27 cellular contexts compared by ENCODE assay signal in the genomic region with DNA sequence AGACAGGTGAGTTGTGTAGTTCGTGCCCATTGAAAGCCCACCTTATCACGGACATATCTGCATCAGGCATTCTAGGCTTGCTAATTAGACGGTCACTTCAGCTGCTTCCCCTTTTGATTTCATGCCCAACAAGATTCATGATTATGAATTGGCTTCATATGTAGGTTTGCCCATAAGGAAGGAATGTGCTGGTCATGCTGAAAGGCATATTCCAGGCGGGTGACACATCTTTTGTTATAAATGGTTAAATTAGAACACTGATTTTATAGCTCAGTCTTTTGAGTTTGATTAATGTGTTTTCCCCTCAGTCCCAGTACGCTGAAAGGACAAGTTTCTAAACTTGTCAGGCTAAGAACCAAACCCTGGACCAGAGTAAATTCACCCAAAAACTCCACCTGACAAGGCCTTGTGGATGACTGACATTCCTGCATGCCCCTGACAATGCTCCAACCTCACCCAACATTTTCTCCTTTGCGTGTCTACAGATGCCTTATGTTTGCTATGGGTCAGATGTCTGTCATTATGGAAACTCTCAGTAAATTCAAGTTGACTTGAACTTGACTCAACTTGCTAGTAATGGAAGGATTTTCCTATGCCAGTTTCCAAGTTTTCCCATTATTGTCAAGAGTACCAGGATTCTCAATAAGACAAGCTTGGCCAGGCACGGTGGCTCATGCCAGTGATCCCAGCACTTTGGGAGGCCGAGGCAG.
"Had no signal": no experiment of that assay in that cellular context is flagged by ENCODE, and none has a peak within 500 bp of the region (broad histone marks: within the 10 kb centered on the region; RNA-seq: fewer than 3 reads in every experiment).

No MANE protein-coding gene starts in this region.

- H3K4me1 ChIP-seq: left lung, lower lobe of right lung, right atrium auricular region, spleen, tibial nerve had no signal

- H3K9me3 ChIP-seq: left lung, lower lobe of right lung, right atrium auricular region, spleen, tibial nerve had no signal

- H3K27ac Mint-ChIP-seq: activated CD4-positive, alpha-beta T cell treated with anti-CD3 and anti-CD28 coated beads, Interleukin-2, amount 10 ng/mL, durations not matched to agents 7 days and 5 days; activated CD8-positive, alpha-beta T cell treated with anti-CD3 and anti-CD28 coated beads for 36 hours; activated T-helper 17 cell treated with anti-CD3 and anti-CD28 coated beads, Interleukin-2, amount 50 U/mL, for 72 hours; naive thymus-derived CD8-positive, alpha-beta T cell; T-helper 1 cell treated with Interleukin-12 subunit alpha and Interleukin-12 subunit beta and Interleukin-4 antibody, amounts not matched to agents 30 μg/mL and 1 μg/mL, for 36 hours had no signal

- DNase-seq: activated CD4-positive, alpha-beta T cell treated with anti-CD3 and anti-CD28 coated beads, Interleukin-2, amount 10 ng/mL, durations not matched to agents 7 days and 5 days; activated CD4-positive, CD25-positive, alpha-beta regulatory T cell treated with anti-CD3 and anti-CD28 coated beads, Interleukin-2, amount 50 U/mL, for 72 hours; activated CD8-positive, alpha-beta T cell treated with anti-CD3 and anti-CD28 coated beads for 36 hours; activated gamma-delta T cell treated with Interleukin-2 at 50 U/mL for 16 hours; activated naive CD4-positive, alpha-beta T cell treated with anti-CD3 and anti-CD28 coated beads, Interleukin-2, amount 50 U/mL, for 16 hours; activated T-cell treated with anti-CD3 and anti-CD28 coated beads, Interleukin-2, amount 50 U/mL, for 4 hours; amniotic stem cell; central memory CD4-positive, alpha-beta T cell; dorsolateral prefrontal cortex; effector memory CD4-positive, alpha-beta T cell; left lung; lower lobe of right lung; mesenchymal stem cell; naive thymus-derived CD8-positive, alpha-beta T cell; occipital lobe; spleen; stimulated activated CD4-positive, alpha-beta T cell treated with anti-CD3 and anti-CD28 coated beads, Interleukin-2, amount 100 ng/mL, for 48 hours; stimulated activated naive CD4-positive, alpha-beta T cell treated with Interleukin-2 at 50 U/mL for 16 hours; T1000 had no signal

- H3K36me3 Mint-ChIP-seq: naive thymus-derived CD8-positive, alpha-beta T cell had no signal

- H3K27me3 Mint-ChIP-seq: activated CD4-positive, alpha-beta T cell treated with anti-CD3 and anti-CD28 coated beads, Interleukin-2, amount 10 ng/mL, durations not matched to agents 7 days and 5 days had no signal

- H3K4me1 Mint-ChIP-seq: activated CD4-positive, alpha-beta T cell treated with anti-CD3 and anti-CD28 coated beads, Interleukin-2, amount 10 ng/mL, durations not matched to agents 7 days and 5 days; activated T-helper 17 cell treated with anti-CD3 and anti-CD28 coated beads, Interleukin-2, amount 50 U/mL, for 72 hours; naive thymus-derived CD8-positive, alpha-beta T cell had no signal

- FAIRE-seq: colon, frontal cortex had no signal

- H3K4me3 Mint-ChIP-seq: activated CD4-positive, alpha-beta T cell treated with anti-CD3 and anti-CD28 coated beads, Interleukin-2, amount 10 ng/mL, durations not matched to agents 7 days and 5 days; activated CD8-positive, alpha-beta T cell treated with anti-CD3 and anti-CD28 coated beads for 36 hours; activated T-cell treated with anti-CD3 and anti-CD28 coated beads, Interleukin-2, amount 50 U/mL, for 4 hours; activated T-helper 17 cell treated with anti-CD3 and anti-CD28 coated beads, Interleukin-2, amount 50 U/mL, for 72 hours; naive thymus-derived CD8-positive, alpha-beta T cell; neural crest cell; T-helper 1 cell treated with Interleukin-12 subunit alpha and Interleukin-12 subunit beta and Interleukin-4 antibody, amounts not matched to agents 30 μg/mL and 1 μg/mL, for 36 hours had no signal

- H3K27ac ChIP-seq: dorsolateral prefrontal cortex, left lung, lower lobe of right lung, right atrium auricular region, spleen, tibial nerve had no signal

- H3K36me3 ChIP-seq: left lung, lower lobe of right lung, right atrium auricular region, spleen, tibial nerve had no signal

- H3K4me3 ChIP-seq: dorsolateral prefrontal cortex, left lung, lower lobe of right lung, right atrium auricular region, spleen, tibial nerve had no signal

- ATAC-seq: activated CD8-positive, alpha-beta T cell treated with anti-CD3 and anti-CD28 coated beads for 36 hours; activated T-cell treated with anti-CD3 and anti-CD28 coated beads, Interleukin-2, amount 50 U/mL, for 4 hours; activated T-helper 17 cell treated with anti-CD3 and anti-CD28 coated beads, Interleukin-2, amount 50 U/mL, for 72 hours; esophagus mucosa; left lung; lower lobe of right lung; naive thymus-derived CD8-positive, alpha-beta T cell had no signal

- H3K9me3 Mint-ChIP-seq: activated CD4-positive, alpha-beta T cell treated with anti-CD3 and anti-CD28 coated beads, Interleukin-2, amount 10 ng/mL, durations not matched to agents 7 days and 5 days; activated CD8-positive, alpha-beta T cell treated with anti-CD3 and anti-CD28 coated beads for 36 hours; activated T-cell treated with anti-CD3 and anti-CD28 coated beads, Interleukin-2, amount 50 U/mL, for 4 hours; neural crest cell; T-helper 1 cell treated with Interleukin-12 subunit alpha and Interleukin-12 subunit beta and Interleukin-4 antibody, amounts not matched to agents 30 μg/mL and 1 μg/mL, for 36 hours had no signal

- H3K27me3 ChIP-seq: right atrium auricular region, tibial nerve had no signal
